8 cellular contexts compared by ENCODE assay signal in genomic region chr1:206558794-206559660, GRCh38. TPM values are rescaled to one million over a fixed set of nuclear protein-coding genes. Genes with fewer than 3 reads are reported as not detected.
DNase-seq lines count a peak whose midpoint lies in the region; ATAC-seq and TF ChIP-seq lines count a peak whose summit lies in the region.

No MANE protein-coding gene starts in this region.

- H3K4me3 ChIP-seq in mucosa of stomach (ENCODE audit: low read length) = no peak overlapping the region
- no peak overlapping the region for H3K4me3 ChIP-seq in uterus

- ATAC-seq in activated T-helper 17 cell treated with anti-CD3 and anti-CD28 coated beads, Interleukin-2, amount 50 U/mL, for 72 hours (replicated peaks) = no peak
- ATAC-seq in GM18861 (IDR thresholded peaks at IDR 0.05; ENCODE audit: unreplicated experiment) = no peak

- peak overlapping the region; percentile 49; the same call in 1 of the 2 replicates for H3K27ac ChIP-seq in 22Rv1
- no peak overlapping the region for H3K27ac ChIP-seq in uterus

- no peaks in the 10 kb centered on the region for H3K27me3 Mint-ChIP-seq in activated T-helper 17 cell treated with anti-CD3 and anti-CD28 coated beads, Interleukin-2, amount 50 U/mL, for 72 hours

- TF ChIP-seq CTCF in 22Rv1 (IDR thresholded peaks at IDR 0.05) = no peak
- no peak for TF ChIP-seq CTCF in uterus (IDR thresholded peaks at IDR 0.05)

- H3K9ac ChIP-seq in mucosa of stomach (ENCODE audit: low read length) = peak overlapping the region; percentile 69

- peaks cover 60% of the 10 kb centered on the region for H3K4me1 ChIP-seq in mucosa of stomach (ENCODE audit: control insufficient read depth, insufficient read depth, low read length)
- H3K4me1 ChIP-seq in uterus = peaks cover 0 to 6% of the 10 kb centered on the region in 2 donors

- no peaks in the 10 kb centered on the region for H3K9me3 Mint-ChIP-seq in activated T-helper 17 cell treated with anti-CD3 and anti-CD28 coated beads, Interleukin-2, amount 50 U/mL, for 72 hours

- H3K36me3 ChIP-seq in mucosa of stomach (ENCODE audit: control insufficient read depth, insufficient read depth, low read length) (no peaks in the 10 kb centered on the region), uterus (no peaks in the 10 kb centered on the region)

- DNase-seq in cerebellum (ENCODE audit: low spot score) (no peak), AG20443 (ENCODE audit: low spot score) (no peak), uterus (no peak)

- peak overlapping the region; percentile 84 for H3K4me3 Mint-ChIP-seq in activated T-helper 17 cell treated with anti-CD3 and anti-CD28 coated beads, Interleukin-2, amount 50 U/mL, for 72 hours

- H3K27me3 ChIP-seq in mucosa of stomach (ENCODE audit: control insufficient read depth, insufficient read depth, low read length) (no peaks in the 10 kb centered on the region), uterus (no peaks in the 10 kb centered on the region)

- peak; percentile 5 for TF ChIP-seq POLR2A in GM19193 (IDR thresholded peaks at IDR 0.05; ENCODE audit: extremely low read depth, insufficient read depth, insufficient read length)
- no peak for TF ChIP-seq POLR2A in uterus (IDR thresholded peaks at IDR 0.05)

- H3K9me3 ChIP-seq in mucosa of stomach (ENCODE audit: control insufficient read depth, low read length) (no peaks in the 10 kb centered on the region), uterus (no peaks in the 10 kb centered on the region)

- H3K36me3 Mint-ChIP-seq in activated T-helper 17 cell treated with anti-CD3 and anti-CD28 coated beads, Interleukin-2, amount 50 U/mL, for 72 hours (ENCODE audit: low read depth) = peaks cover 76% of the 10 kb centered on the region

- peak overlapping the region; percentile 84 for H3K27ac Mint-ChIP-seq in activated T-helper 17 cell treated with anti-CD3 and anti-CD28 coated beads, Interleukin-2, amount 50 U/mL, for 72 hours

- intact Hi-C loops in uterus (cut with DNase I; ENCODE audit: low total_unique reads) = no loop called here

- H3K4me1 Mint-ChIP-seq in activated T-helper 17 cell treated with anti-CD3 and anti-CD28 coated beads, Interleukin-2, amount 50 U/mL, for 72 hours = peaks cover 35% of the 10 kb centered on the region

RNA-seq across cellular contexts. Expression of gene RASSF5, which starts 51.7 kb away (rescaled TPM):
- 100 to 1,000 TPM; 162 to 227 TPM for total RNA-seq in activated T-helper 17 cell treated with anti-CD3 and anti-CD28 coated beads, Interleukin-2, amount 50 U/mL, for 72 hours
- total RNA-seq in cerebellum = 2.7 TPM
- 1 to 10 TPM in 3 of 4 donors, under 1 TPM in 1; 0.77 to 5.3 (median 3.2) TPM for total RNA-seq in uterus

RNA-seq across cellular contexts. Expression of gene EIF2D, which starts 53.2 kb away (rescaled TPM):
- total RNA-seq in activated T-helper 17 cell treated with anti-CD3 and anti-CD28 coated beads, Interleukin-2, amount 50 U/mL, for 72 hours = 10 to 100 TPM; 63.4 to 64.9 TPM
- total RNA-seq in cerebellum (22.5 TPM), uterus (100 to 1,000 TPM in 1 of 4 donors, 10 to 100 TPM in 3; 19.1 to 106 (median 54.2) TPM)

Comparison
In these comparisons a context has a peak if more than half of its experiments do, and no peak if none do; other contexts are left out.
1. RNA of gene RASSF5, which starts 51.7 kb away (total RNA-seq): 162 to 227 TPM in activated T-helper 17 cell treated with anti-CD3 and anti-CD28 coated beads, Interleukin-2, amount 50 U/mL, for 72 hours; 0.77 to 5.3 TPM in uterus and 2.7 TPM in cerebellum (single experiment); every median in the first group is over 10 times any median in the second.